ENCODE assay signal across 8 cellular contexts in the genomic region with DNA sequence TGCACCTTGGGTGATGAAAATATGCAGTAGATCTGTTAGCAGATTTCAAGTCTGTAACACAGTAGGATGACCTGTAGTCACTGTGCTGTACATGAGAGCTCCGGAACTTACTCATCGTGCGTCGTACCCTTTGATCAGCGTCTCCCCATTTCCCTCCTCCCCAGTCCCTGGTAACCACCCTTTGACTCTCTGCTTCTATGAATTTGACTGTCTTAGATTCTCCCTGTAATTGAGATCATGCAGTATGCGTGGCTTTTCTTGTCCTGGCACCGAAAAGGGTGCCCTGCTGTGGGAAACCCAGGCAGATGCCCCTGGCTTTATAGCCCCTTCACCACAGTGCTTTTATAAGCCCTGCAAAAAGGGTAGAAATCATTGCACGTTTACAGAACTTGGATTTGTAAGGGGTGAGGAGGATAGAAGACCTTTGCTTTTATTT. TPM values are rescaled to one million over a fixed set of nuclear protein-coding genes. Genes with fewer than 3 reads are reported as not detected.
DNase-seq lines count a peak whose midpoint lies in the region; ATAC-seq and TF ChIP-seq lines count a peak whose summit lies in the region.

No MANE protein-coding gene starts in this region.

- peaks cover 0 to 60% (median 0%) of the 10 kb centered on the region in 3 donors for H3K36me3 ChIP-seq in tibial nerve

- H3K4me1 Mint-ChIP-seq in activated CD4-positive, alpha-beta T cell treated with anti-CD3 and anti-CD28 coated beads, Interleukin-2, amount 10 ng/mL, durations not matched to agents 7 days and 5 days, result peaks cover 85% of the 10 kb centered on the region
- peaks cover 41 to 45% of the 10 kb centered on the region in 2 donors for H3K4me1 Mint-ChIP-seq in natural killer cell treated with Interleukin-12 subunit alpha and Interleukin-12 subunit beta and Interleukin-15 and Interleukin-18, amount 100 ng/mL, for 72 hours (ENCODE audit: low read depth in 2 of 2)

- H3K36me3 Mint-ChIP-seq in activated CD4-positive, alpha-beta T cell treated with anti-CD3 and anti-CD28 coated beads, Interleukin-2, amount 10 ng/mL, durations not matched to agents 7 days and 5 days (ENCODE audit: low read depth), result peaks cover 50% of the 10 kb centered on the region
- H3K36me3 Mint-ChIP-seq in natural killer cell treated with Interleukin-12 subunit alpha and Interleukin-12 subunit beta and Interleukin-15 and Interleukin-18, amount 100 ng/mL, for 72 hours, result peaks cover 17% of the 10 kb centered on the region

- no peaks in the 10 kb centered on the region for H3K27me3 ChIP-seq in tibial nerve

- H3K4me3 ChIP-seq in tibial nerve, result no peak overlapping the region

- H3K4me1 ChIP-seq in tibial nerve, result peaks cover 0 to 20% (median 3%) of the 10 kb centered on the region in 4 donors

- CTCF ChIA-PET in activated CD4-positive, alpha-beta T cell treated with anti-CD3 and anti-CD28 coated beads, Interleukin-2, amount 10 ng/mL, durations not matched to agents 7 days and 5 days (lab: Charles Lee), result interaction anchor here (0.7 to 5.3 kb wide), 35 partner anchors 8 to 749 kb away, joined by 3 to 72 read pairs (median 5); partner anchors contain the start of genes SOCS1 and TNP2

- TF ChIP-seq POLR2A in tibial nerve (IDR thresholded peaks at IDR 0.05), result no peak

- H3K9me3 Mint-ChIP-seq in activated CD4-positive, alpha-beta T cell treated with anti-CD3 and anti-CD28 coated beads, Interleukin-2, amount 10 ng/mL, durations not matched to agents 7 days and 5 days, result peaks cover 4% of the 10 kb centered on the region
- peaks cover 6% of the 10 kb centered on the region for H3K9me3 Mint-ChIP-seq in natural killer cell treated with Interleukin-12 subunit alpha and Interleukin-12 subunit beta and Interleukin-15 and Interleukin-18, amount 100 ng/mL, for 72 hours

- H3K27ac ChIP-seq in tibial nerve, result no peak overlapping the region

- H3K27me3 Mint-ChIP-seq in activated CD4-positive, alpha-beta T cell treated with anti-CD3 and anti-CD28 coated beads, Interleukin-2, amount 10 ng/mL, durations not matched to agents 7 days and 5 days, result no peaks in the 10 kb centered on the region
- no peaks in the 10 kb centered on the region for H3K27me3 Mint-ChIP-seq in natural killer cell treated with Interleukin-12 subunit alpha and Interleukin-12 subunit beta and Interleukin-15 and Interleukin-18, amount 100 ng/mL, for 72 hours

- peak overlapping the region; percentile 55 for H3K4me3 Mint-ChIP-seq in activated CD4-positive, alpha-beta T cell treated with anti-CD3 and anti-CD28 coated beads, Interleukin-2, amount 10 ng/mL, durations not matched to agents 7 days and 5 days
- H3K4me3 Mint-ChIP-seq in natural killer cell treated with Interleukin-12 subunit alpha and Interleukin-12 subunit beta and Interleukin-15 and Interleukin-18, amount 100 ng/mL, for 72 hours, result peak overlapping the region; percentile 79

- POLR2A ChIA-PET in activated CD4-positive, alpha-beta T cell treated with anti-CD3 and anti-CD28 coated beads, Interleukin-2, amount 10 ng/mL, durations not matched to agents 7 days and 5 days (lab: Charles Lee), result interaction anchor here (0.6 to 1.2 kb wide), 2 partner anchors 286 to 293 kb away, joined by 3 to 5 read pairs; no protein-coding TSS in a partner anchor

- ATAC-seq in GM18498 (IDR thresholded peaks at IDR 0.05; ENCODE audit: unreplicated experiment) (peak; percentile 53), HG02981 (IDR thresholded peaks at IDR 0.05; ENCODE audit: unreplicated experiment) (peak; percentile 55), left lobe of liver (no peak)
- peak in 1 of 2 donors; percentile 87 for ATAC-seq in natural killer cell treated with Interleukin-12 subunit alpha and Interleukin-12 subunit beta and Interleukin-15 and Interleukin-18, amount 100 ng/mL, for 72 hours

- peak overlapping the region; percentile 85 for H3K27ac Mint-ChIP-seq in activated CD4-positive, alpha-beta T cell treated with anti-CD3 and anti-CD28 coated beads, Interleukin-2, amount 10 ng/mL, durations not matched to agents 7 days and 5 days
- peak overlapping the region; percentile 90 to 96 for H3K27ac Mint-ChIP-seq in natural killer cell treated with Interleukin-12 subunit alpha and Interleukin-12 subunit beta and Interleukin-15 and Interleukin-18, amount 100 ng/mL, for 72 hours

- H3K9me3 ChIP-seq in tibial nerve, result no peaks in the 10 kb centered on the region

- 83 to 93% methylated on average over 8 of the region's 8 CpGs for WGBS in tibial nerve, 2 donors

- DNase-seq in activated CD4-positive, alpha-beta T cell treated with anti-CD3 and anti-CD28 coated beads, Interleukin-2, amount 10 ng/mL, durations not matched to agents 7 days and 5 days, result peak; percentile 69
- DNase-seq in natural killer cell treated with Interleukin-12 subunit alpha and Interleukin-12 subunit beta and Interleukin-15 and Interleukin-18, amount 100 ng/mL, for 72 hours (ENCODE audit: low spot score), result no peak
- DNase-seq in NCI-H128 (lab: John Stamatoyannopoulos, UW; ENCODE audit: unreplicated experiment) (no peak), left lobe of liver (ENCODE audit: low spot score) (no peak), tibial nerve (ENCODE audit: low spot score in 2 of 2) (no peak)
- DNase-seq in effector CD8-positive, alpha-beta T cell (lab: John Stamatoyannopoulos, UW), result no peak

- TF ChIP-seq EP300 in tibial nerve (IDR thresholded peaks at IDR 0.05), result no peak

- no peak for TF ChIP-seq CTCF in tibial nerve (IDR thresholded peaks at IDR 0.05)

RNA-seq across cellular contexts. Expression of gene CLEC16A, which starts 20.5 kb away (rescaled TPM):
- 10 to 100 TPM; 30.9 to 35.1 TPM for total RNA-seq in activated CD4-positive, alpha-beta T cell treated with anti-CD3 and anti-CD28 coated beads, Interleukin-2, amount 10 ng/mL, durations not matched to agents 7 days and 5 days
- total RNA-seq in natural killer cell treated with Interleukin-12 subunit alpha and Interleukin-12 subunit beta and Interleukin-15 and Interleukin-18, amount 100 ng/mL, for 72 hours, result 10 to 100 TPM; 42.5 to 60.2 TPM
- total RNA-seq in left lobe of liver, result 21.6 TPM
- total RNA-seq in tibial nerve, result 10 to 100 TPM; 37.4 to 70.2 (median 55.2) TPM

RNA-seq across cellular contexts. Expression of gene DEXI, which starts 22.6 kb away (rescaled TPM):
- 10 to 100 TPM; 29.2 to 36.9 TPM for total RNA-seq in activated CD4-positive, alpha-beta T cell treated with anti-CD3 and anti-CD28 coated beads, Interleukin-2, amount 10 ng/mL, durations not matched to agents 7 days and 5 days
- 10 to 100 TPM; 20.7 to 36.3 TPM for total RNA-seq in natural killer cell treated with Interleukin-12 subunit alpha and Interleukin-12 subunit beta and Interleukin-15 and Interleukin-18, amount 100 ng/mL, for 72 hours
- 66.8 TPM for total RNA-seq in left lobe of liver
- total RNA-seq in tibial nerve, result 10 to 100 TPM; 74.4 to 96.3 (median 85.5) TPM
